Comparison of ENCODE assay signal across 8 cellular contexts in genomic region chr13:43785681-43786471, GRCh38.
A peak's percentile ranks its signal among the peaks of the same experiment; 100 is the strongest.
DNase-seq lines count a peak whose midpoint lies in the region; ATAC-seq and TF ChIP-seq lines count a peak whose summit lies in the region.

No MANE protein-coding gene starts in this region.

- peak; percentile 92 for DNase-seq in Ammon's horn (ENCODE audit: low spot score)
- peak; percentile 61 for DNase-seq in NCI-H82 treated with DMSO at 0.1 percent for 48 hours (lab: John Stamatoyannopoulos, UW; ENCODE audit: unreplicated experiment)
- peak; percentile 68 for DNase-seq in astrocyte of the spinal cord (ENCODE audit: low read depth, low spot score)
- DNase-seq in hepatic stellate cell (ENCODE audit: low spot score): peak; percentile 80
- DNase-seq in posterior cingulate gyrus: peak; percentile 87 to 99 (median 93)

- intact Hi-C loops in posterior cingulate gyrus (cut with DNase I): loop anchor here (2.0 to 10.0 kb wide), 4 partner anchors 89 to 699 kb away; no protein-coding TSS in a partner anchor

- peak overlapping the region; percentile 60 for H3K4me3 ChIP-seq in astrocyte of the spinal cord (ENCODE audit: low read depth, low read length)

- TF ChIP-seq CTCF in astrocyte of the spinal cord (IDR thresholded peaks at IDR 0.05; ENCODE audit: low read depth, low read length): no peak

- ATAC-seq in GM21390 (IDR thresholded peaks at IDR 0.05; ENCODE audit: unreplicated experiment) (peak; percentile 34), HG03520 (IDR thresholded peaks at IDR 0.05; ENCODE audit: unreplicated experiment) (no peak), HG03439 (IDR thresholded peaks at IDR 0.05; ENCODE audit: unreplicated experiment) (no peak)

- in situ Hi-C loops in astrocyte of the spinal cord (cut with HindIII; ENCODE audit: low sequenced_read_pairs): no loop called here
